8 cellular contexts compared by ENCODE assay signal in the genomic region with DNA sequence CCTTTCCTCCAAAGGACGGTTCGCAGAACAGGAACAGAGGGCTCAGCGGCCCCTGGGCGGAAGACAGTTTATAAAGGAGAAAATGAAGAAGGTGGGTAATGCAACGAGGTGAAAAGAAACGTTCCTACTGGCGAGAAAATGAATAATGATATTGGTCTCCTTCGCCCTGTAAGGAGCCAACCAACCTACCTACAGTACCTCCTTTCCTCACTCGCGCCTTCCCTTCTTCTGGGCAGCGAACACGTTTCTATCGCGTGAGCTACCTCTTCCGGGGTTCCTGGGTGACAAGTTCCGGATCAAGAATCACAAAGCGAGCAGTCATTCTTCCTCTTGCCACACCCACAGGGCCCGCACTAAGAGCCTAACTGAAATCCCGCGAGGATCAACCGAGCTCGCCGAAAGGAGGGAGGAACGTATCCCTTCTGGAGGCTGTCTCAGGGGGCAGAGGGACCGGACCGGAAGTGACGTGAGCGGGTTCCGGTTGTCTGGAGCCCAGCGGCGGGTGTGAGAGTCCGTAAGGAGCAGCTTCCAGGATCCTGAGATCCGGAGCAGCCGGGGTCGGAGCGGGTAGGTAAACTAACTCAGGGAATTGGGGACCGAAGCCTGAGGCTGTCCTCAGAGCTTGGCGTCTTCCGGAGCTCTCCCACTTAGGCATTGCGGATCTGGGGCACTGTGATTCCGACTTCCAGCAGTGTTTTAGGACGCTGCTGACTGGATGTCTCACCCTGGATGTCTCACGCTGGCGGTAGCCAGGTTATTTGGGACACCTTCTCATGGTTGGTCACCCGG. TPM values are rescaled to one million over a fixed set of nuclear protein-coding genes. Genes with fewer than 3 reads are reported as not detected.
DNase-seq lines count a peak whose midpoint lies in the region; ATAC-seq and TF ChIP-seq lines count a peak whose summit lies in the region.

A gene (minus strand): TSS at position 249 of the 789 bp plus-strand sequence. CDS start 9,452 bp downstream, outside the sequence.
A gene (plus strand): TSS at position 473 of the 789 bp plus-strand sequence. CDS start 23,793 bp downstream, outside the sequence.

- no peaks in the 10 kb centered on the region for H3K9me3 Mint-ChIP-seq in activated CD4-positive, alpha-beta T cell treated with anti-CD3 and anti-CD28 coated beads for 36 hours (ENCODE audit: low read depth)

- POLR2A ChIA-PET in activated CD4-positive, alpha-beta T cell treated with anti-CD3 and anti-CD28 coated beads for 36 hours (lab: Charles Lee), result interaction anchor here (0.5 to 3.1 kb wide), 14 partner anchors 44 to 430 kb away, joined by 3 to 20 read pairs (median 4); a partner anchor contains a TSS

- DNase-seq in Ammon's horn (ENCODE audit: low spot score) (peak; percentile 100), GM19238 (ENCODE audit: insufficient read length, low spot score) (peak; percentile 92), NCI-H524 (lab: John Stamatoyannopoulos, UW) (peak; percentile 100), choroid plexus epithelial cell (ENCODE audit: low read depth) (peak; percentile 100), kidney glomerular epithelial cell (lab: John Stamatoyannopoulos, UW) (peak; percentile 100)
- peak; percentile 97 for DNase-seq in activated CD4-positive, alpha-beta T cell treated with anti-CD3 and anti-CD28 coated beads for 36 hours
- DNase-seq in stimulated activated CD4-positive, alpha-beta T cell treated with anti-CD3 and anti-CD28 coated beads, Interleukin-1b, Interleukin-23, amount 100 ng/mL, for 1 hour (ENCODE audit: low read depth in 2 of 2), result peak; percentile 72 to 77

- peaks cover 37% of the 10 kb centered on the region for H3K36me3 Mint-ChIP-seq in activated CD4-positive, alpha-beta T cell treated with anti-CD3 and anti-CD28 coated beads for 36 hours (ENCODE audit: low read depth)

- H3K27me3 Mint-ChIP-seq in activated CD4-positive, alpha-beta T cell treated with anti-CD3 and anti-CD28 coated beads for 36 hours, result no peaks in the 10 kb centered on the region

- peaks cover 60% of the 10 kb centered on the region for H3K4me1 Mint-ChIP-seq in activated CD4-positive, alpha-beta T cell treated with anti-CD3 and anti-CD28 coated beads for 36 hours

- no peak for TF ChIP-seq CTCF in choroid plexus epithelial cell (conservative IDR thresholded peaks at IDR 0.05; ENCODE audit: low read depth, low read length)

- peak within 1 kb of the TSS; percentile 96 for H3K27ac Mint-ChIP-seq in activated CD4-positive, alpha-beta T cell treated with anti-CD3 and anti-CD28 coated beads for 36 hours

- CTCF ChIA-PET in activated CD4-positive, alpha-beta T cell treated with anti-CD3 and anti-CD28 coated beads for 36 hours (lab: Charles Lee), result interaction anchor here (0.6 to 3.5 kb wide), 14 partner anchors 25 to 495 kb away, joined by 3 to 15 read pairs (median 3); a partner anchor contains a TSS

- peak within 1 kb of the TSS; percentile 86 for H3K4me3 ChIP-seq in choroid plexus epithelial cell (ENCODE audit: low read depth, low read length)

- intact Hi-C loops in activated CD4-positive, alpha-beta T cell treated with anti-CD3 and anti-CD28 coated beads for 36 hours (cut with DNase I, micrococcal nuclease), result loop anchor here (1.0 to 10.0 kb wide), 15 partner anchors 79 to 1373 kb away; a partner anchor contains a TSS

- H3K4me3 Mint-ChIP-seq in activated CD4-positive, alpha-beta T cell treated with anti-CD3 and anti-CD28 coated beads for 36 hours, result peak within 1 kb of the TSS; percentile 92

- peak; percentile 95 for ATAC-seq in HG03442 (IDR thresholded peaks at IDR 0.05; ENCODE audit: unreplicated experiment)
- peak; percentile 99 for ATAC-seq in activated CD4-positive, alpha-beta T cell treated with anti-CD3 and anti-CD28 coated beads for 36 hours

RNA-seq across cellular contexts. Expression of the first gene that starts in this region (rescaled TPM):
- 10 to 100 TPM; 41.7 to 54.7 TPM for total RNA-seq in activated CD4-positive, alpha-beta T cell treated with anti-CD3 and anti-CD28 coated beads for 36 hours

RNA-seq across cellular contexts. Expression of the second gene that starts in this region (rescaled TPM):
- total RNA-seq in activated CD4-positive, alpha-beta T cell treated with anti-CD3 and anti-CD28 coated beads for 36 hours, result 100 to 1,000 TPM; 378 to 402 TPM

Comparison
In these comparisons a context has a peak if more than half of its experiments do, and no peak if none do; other contexts are left out.
1. Peak in every context shown above with its lines: DNase-seq, ATAC-seq and H3K4me3 ChIP-seq.